9 cellular contexts compared by ENCODE assay signal in the genomic region with DNA sequence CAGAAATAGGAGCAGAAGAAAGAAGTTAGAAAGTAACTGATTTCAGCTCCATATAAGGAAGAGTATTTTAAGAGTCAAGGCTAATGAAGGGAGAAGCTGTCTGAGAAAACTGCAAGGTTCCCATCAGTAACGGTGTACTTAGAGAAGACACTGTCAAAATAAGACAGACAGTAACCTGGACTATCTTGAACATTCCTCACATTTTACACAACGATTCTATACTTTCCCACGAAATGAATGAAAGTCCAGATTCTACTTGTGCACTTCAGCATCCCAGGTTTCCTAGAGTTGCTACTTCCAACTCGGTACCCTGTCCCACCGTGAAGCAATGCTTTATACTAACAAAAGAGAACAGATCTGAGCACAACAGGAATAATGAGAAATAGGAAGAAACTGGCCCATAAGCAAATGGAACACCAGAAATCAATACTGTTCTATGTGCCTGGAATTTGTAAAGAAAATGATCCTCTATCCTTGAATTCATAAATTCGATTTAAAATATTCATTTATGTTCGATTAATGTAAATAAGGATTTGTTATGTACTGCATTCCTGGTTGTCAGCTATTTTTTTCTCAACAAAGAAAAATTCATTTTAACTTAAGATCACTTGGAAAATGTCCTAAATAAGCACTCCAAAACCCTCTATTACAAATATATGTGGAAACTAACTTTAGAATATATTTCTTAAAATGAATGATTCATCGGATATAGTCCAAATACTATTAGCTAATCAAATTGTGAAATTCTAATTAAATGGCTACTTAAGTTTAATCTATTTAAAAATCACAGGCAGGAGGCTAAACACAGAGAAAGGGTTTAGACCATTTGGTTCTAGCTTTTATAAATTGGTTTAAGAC. TPM values are rescaled to one million over a fixed set of nuclear protein-coding genes. Genes with fewer than 3 reads are reported as not detected.
DNase-seq lines count a peak whose midpoint lies in the region; FAIRE-seq and TF ChIP-seq lines count a peak whose summit lies in the region.
"Had no signal": no experiment of that assay in that cellular context is flagged by ENCODE, and none has a peak within 500 bp of the region (broad histone marks: within the 10 kb centered on the region; RNA-seq: fewer than 3 reads in every experiment).

No MANE protein-coding gene starts in this region.

- H3K27me3 Mint-ChIP-seq in activated naive CD4-positive, alpha-beta T cell treated with anti-CD3 and anti-CD28 coated beads for 36 hours (ENCODE audit: low read depth) = peaks cover 24% of the 10 kb centered on the region

- intact Hi-C loops in spleen (cut with DNase I; ENCODE audit: low total_unique reads) (no loop called here), thyroid gland (cut with DNase I) (no loop called here)
- intact Hi-C loops in activated naive CD4-positive, alpha-beta T cell treated with anti-CD3 and anti-CD28 coated beads for 36 hours (cut with micrococcal nuclease) = no loop called here

- H3K27ac ChIP-seq in spleen (no peak overlapping the region), thyroid gland (no peak overlapping the region)

- DNase-seq in H54 (ENCODE audit: insufficient read length, low spot score) = no peak
- DNase-seq in adipocyte (ENCODE audit: low read depth) = no peak
- peak; percentile 37 for DNase-seq in inferior parietal cortex (ENCODE audit: extremely low spot score)
- no peak for DNase-seq in spleen
- DNase-seq in activated gamma-delta T cell treated with Interleukin-2 at 50 U/mL for 16 hours = no peak
- DNase-seq in activated naive CD4-positive, alpha-beta T cell treated with anti-CD3 and anti-CD28 coated beads for 36 hours = no peak
- DNase-seq in thyroid gland = no peak
- DNase-seq: DMS153, NCI-H1417 treated with DMSO at 0.1 percent for 48 hours had no signal

- no peaks in the 10 kb centered on the region for H3K36me3 ChIP-seq in adipocyte (ENCODE audit: control insufficient read depth, insufficient read depth, low read length, severe bottlenecking)
- H3K36me3 ChIP-seq in spleen = no peaks in the 10 kb centered on the region
- no peaks in the 10 kb centered on the region for H3K36me3 ChIP-seq in thyroid gland

- CTCF ChIA-PET in activated naive CD4-positive, alpha-beta T cell treated with anti-CD3 and anti-CD28 coated beads for 36 hours (lab: Charles Lee) = interaction anchor here (0.6 kb wide), 1 partner anchor 510 kb away, joined by 4 read pairs; no protein-coding TSS in a partner anchor

- no peak overlapping the region for H3K4me3 Mint-ChIP-seq in activated naive CD4-positive, alpha-beta T cell treated with anti-CD3 and anti-CD28 coated beads for 36 hours

- no peak overlapping the region for H3K27ac Mint-ChIP-seq in activated naive CD4-positive, alpha-beta T cell treated with anti-CD3 and anti-CD28 coated beads for 36 hours

- H3K4me1 ChIP-seq in adipocyte (ENCODE audit: control insufficient read depth, insufficient read depth, low read length) (peaks cover 24% of the 10 kb centered on the region), spleen (peaks cover 0 to 36% (median 18%) of the 10 kb centered on the region in 6 donors), thyroid gland (peaks cover 0 to 10% of the 10 kb centered on the region in 2 donors)

- no peaks in the 10 kb centered on the region for H3K9me3 ChIP-seq in adipocyte (ENCODE audit: control insufficient read depth, low read length)
- H3K9me3 ChIP-seq in spleen = no peaks in the 10 kb centered on the region
- no peaks in the 10 kb centered on the region for H3K9me3 ChIP-seq in thyroid gland

- 65 to 76% (median 69%) methylated on average over 8 of the region's 8 CpGs for WGBS in spleen, 5 donors
- 53 to 61% methylated on average over 8 of the region's 8 CpGs for WGBS in thyroid gland, 2 donors

- H3K4me3 ChIP-seq in adipocyte (ENCODE audit: low read length) (peak overlapping the region; percentile 87), spleen (peak overlapping the region in 5 of 8 donors; percentile 54 to 79 (median 62)), thyroid gland (replicated peaks in 1 of 3) (no peak overlapping the region)

- peak; percentile 41 for FAIRE-seq in H54 (lab: Jason Lieb, UNC)

- peaks cover 4% of the 10 kb centered on the region for H3K4me1 Mint-ChIP-seq in activated naive CD4-positive, alpha-beta T cell treated with anti-CD3 and anti-CD28 coated beads for 36 hours (ENCODE audit: low read depth)

- TF ChIP-seq POLR2A in H54 (IDR thresholded peaks at IDR 0.05; ENCODE audit: low read depth, low read length) (no peak), spleen (IDR thresholded peaks at IDR 0.05) (no peak), thyroid gland (IDR thresholded peaks at IDR 0.05) (no peak)

- H3K36me3 Mint-ChIP-seq in activated naive CD4-positive, alpha-beta T cell treated with anti-CD3 and anti-CD28 coated beads for 36 hours (ENCODE audit: low read depth) = no peaks in the 10 kb centered on the region

- H3K9ac ChIP-seq in adipocyte (ENCODE audit: low read length) = peak overlapping the region; percentile 77

- TF ChIP-seq CTCF in spleen (IDR thresholded peaks at IDR 0.05 in 8 of 11, conservative IDR thresholded peaks at IDR 0.05 in 3 of 11) = no peak
- no peak for TF ChIP-seq CTCF in thyroid gland (IDR thresholded peaks at IDR 0.05)

- H3K27me3 ChIP-seq in adipocyte (replicated peaks; ENCODE audit: control insufficient read depth, insufficient read depth, low read length) (no peaks in the 10 kb centered on the region), spleen (replicated peaks in 1 of 7) (peaks cover 4 to 91% (median 26%) of the 10 kb centered on the region in 7 donors), thyroid gland (no peaks in the 10 kb centered on the region)

- H3K9me3 Mint-ChIP-seq in activated naive CD4-positive, alpha-beta T cell treated with anti-CD3 and anti-CD28 coated beads for 36 hours = no peaks in the 10 kb centered on the region

RNA-seq across cellular contexts. Expression of gene C3orf70, which starts 1.5 kb away (rescaled TPM):
- 1 to 10 TPM; 2.7 to 9.9 (median 7.2) TPM for total RNA-seq in spleen
- 1 to 10 TPM in 1 of 3 donors, under 1 TPM in 2; 0.41 to 2.5 (median 0.49) TPM for polyA plus RNA-seq in spleen
- not detected for total RNA-seq in activated naive CD4-positive, alpha-beta T cell treated with anti-CD3 and anti-CD28 coated beads for 36 hours
- 1 to 10 TPM; 1.6 to 3.0 (median 2.1) TPM for total RNA-seq in thyroid gland

Comparison
In these comparisons a context has a peak if more than half of its experiments do, and no peak if none do; other contexts are left out.
1. H3K4me3 ChIP-seq: peak in adipocyte (single experiment) and spleen (5 of 8); none in thyroid gland (0 of 3).